Comparison of ENCODE assay signal across 8 cellular contexts in genomic region chr17:7217113-7217987, GRCh38. TPM values are rescaled to one million over a fixed set of nuclear protein-coding genes. Genes with fewer than 3 reads are reported as not detected.
DNase-seq lines count a peak whose midpoint lies in the region; ATAC-seq and TF ChIP-seq lines count a peak whose summit lies in the region.

No MANE protein-coding gene starts in this region.

- peak overlapping the region; percentile 86 for H3K9ac ChIP-seq in muscle layer of colon (ENCODE audit: low read length)

- TF ChIP-seq CTCF in AG09309 (IDR thresholded peaks at IDR 0.05; ENCODE audit: control insufficient read depth, insufficient read depth, low read depth, low read length, missing control alignments), result no peak
- no peak for TF ChIP-seq CTCF in GM23338 (conservative IDR thresholded peaks at IDR 0.05; ENCODE audit: low read depth in 2 of 2)

- H3K9me3 Mint-ChIP-seq in GM23338, result no peaks in the 10 kb centered on the region; the same call in 1 of the 3 replicates
- no peaks in the 10 kb centered on the region for H3K9me3 Mint-ChIP-seq in effector memory CD8-positive, alpha-beta T cell

- H3K9me2 ChIP-seq in GM23338 (ENCODE audit: insufficient read depth), result no peaks in the 10 kb centered on the region

- H2AFZ ChIP-seq in GM23338, result peak overlapping the region; percentile 96

- H3K4me1 ChIP-seq in GM23338 (ENCODE audit: insufficient read depth) (peaks cover 47% of the 10 kb centered on the region), muscle layer of colon (ENCODE audit: insufficient read depth, low read length) (peaks cover 60% of the 10 kb centered on the region)

- peaks cover 57% of the 10 kb centered on the region for H3K4me1 Mint-ChIP-seq in GM23338
- peaks cover 36 to 53% of the 10 kb centered on the region in 2 donors for H3K4me1 Mint-ChIP-seq in effector memory CD8-positive, alpha-beta T cell (ENCODE audit: low read depth in 2 of 2)

- H3K27me3 ChIP-seq in GM23338 (ENCODE audit: insufficient read depth) (no peaks in the 10 kb centered on the region), muscle layer of colon (ENCODE audit: control insufficient read depth in 1 of 2, insufficient read depth in 2 of 2, low read length in 2 of 2) (no peaks in the 10 kb centered on the region)

- H3K36me3 ChIP-seq in GM23338 (ENCODE audit: insufficient read depth), result no peaks in the 10 kb centered on the region
- H3K36me3 ChIP-seq in muscle layer of colon (ENCODE audit: insufficient read depth, low read length), result peaks cover 10% of the 10 kb centered on the region

- no peak for DNase-seq in AG09309 (ENCODE audit: low read depth)
- peak; percentile 89 for DNase-seq in GM23338 (ENCODE audit: low spot score)
- DNase-seq in SKM-1 (lab: John Stamatoyannopoulos, UW; ENCODE audit: unreplicated experiment), result peak; percentile 3
- DNase-seq in effector memory CD8-positive, alpha-beta T cell, result no peak

- peak overlapping the region; percentile 95 for H3K4me2 ChIP-seq in GM23338

- peak overlapping the region; percentile 80 for H3K4me3 ChIP-seq in AG09309 (ENCODE audit: control insufficient read depth, low read depth, low read length)
- peak overlapping the region; percentile 73 for H3K4me3 ChIP-seq in GM23338
- peak overlapping the region; percentile 66 to 79 for H3K4me3 ChIP-seq in muscle layer of colon (ENCODE audit: low read depth in 1 of 2, low read length in 2 of 2)

- H3K9me3 ChIP-seq in muscle layer of colon (ENCODE audit: low read length), result no peaks in the 10 kb centered on the region

- peaks cover 51% of the 10 kb centered on the region for H3K27me3 Mint-ChIP-seq in GM23338 (ENCODE audit: insufficient read depth, low read depth, poor library complexity)
- H3K27me3 Mint-ChIP-seq in effector memory CD8-positive, alpha-beta T cell, result peaks cover 0 to 2% of the 10 kb centered on the region in 2 donors

- H3K36me3 Mint-ChIP-seq in GM23338 (ENCODE audit: low read depth), result peaks cover 23% of the 10 kb centered on the region
- peaks cover 25% of the 10 kb centered on the region for H3K36me3 Mint-ChIP-seq in effector memory CD8-positive, alpha-beta T cell (ENCODE audit: insufficient read depth)

- H3K4me3 Mint-ChIP-seq in GM23338, result peak overlapping the region; percentile 91
- H3K4me3 Mint-ChIP-seq in effector memory CD8-positive, alpha-beta T cell, result peak overlapping the region in 1 of 2 donors; percentile 36

- no peak overlapping the region for H3K27ac ChIP-seq in GM23338 (ENCODE audit: low read depth)
- H3K27ac ChIP-seq in muscle layer of colon (ENCODE audit: low read depth, low read length), result peak overlapping the region; percentile 83

- peaks cover 23% of the 10 kb centered on the region for H3K79me2 ChIP-seq in GM23338 (replicated peaks; ENCODE audit: insufficient read depth)

- H4K20me1 ChIP-seq in GM23338 (replicated peaks; ENCODE audit: insufficient read depth), result peaks cover 7% of the 10 kb centered on the region; the same call in 1 of the 2 replicates

- peak overlapping the region; percentile 85 for H3K27ac Mint-ChIP-seq in GM23338
- peak overlapping the region; percentile 75 to 100 for H3K27ac Mint-ChIP-seq in effector memory CD8-positive, alpha-beta T cell

- no peak for ATAC-seq in GM23338
- no peak for ATAC-seq in effector memory CD8-positive, alpha-beta T cell (replicated peaks)
- no peak for ATAC-seq in HG02973 (IDR thresholded peaks at IDR 0.05; ENCODE audit: unreplicated experiment)
- no peak for ATAC-seq in GM19463 (IDR thresholded peaks at IDR 0.05; ENCODE audit: unreplicated experiment)
- ATAC-seq in GM19395 (IDR thresholded peaks at IDR 0.05; ENCODE audit: unreplicated experiment), result no peak

- peaks cover 14% of the 10 kb centered on the region for H3F3A ChIP-seq in GM23338 (replicated peaks; ENCODE audit: low read depth)

TF ChIP-seq in GM23338, 12 proteins besides CTCF, POLR2A, EP300 and RAD21 (continues in another document):
- TF ChIP-seq STAT1 (IDR thresholded peaks at IDR 0.05; ENCODE audit: unreplicated experiment), result no peak
- TF ChIP-seq REST (IDR thresholded peaks at IDR 0.05; ENCODE audit: unreplicated experiment), result no peak

RNA-seq across cellular contexts. Expression of gene DLG4, which starts 2.3 kb away (rescaled TPM):
- total RNA-seq in GM23338 (2014; rRNA removed; shearing (Covaris generic)), result 28.7 and 31.0 TPM in 2 replicates
- polyA plus RNA-seq in GM23338 (2016; fragmentation: Nextera tagmentation; extraction: Ambion mirVana), result 7.7 and 11.1 TPM in 2 replicates

RNA-seq across cellular contexts. Expression of gene ACADVL, which starts 2.4 kb away (rescaled TPM):
- total RNA-seq in GM23338 (2014; rRNA removed; shearing (Covaris generic)), result 108 and 152 TPM in 2 replicates
- 139 and 156 TPM in 2 replicates for polyA plus RNA-seq in GM23338 (2016; fragmentation: Nextera tagmentation; extraction: Ambion mirVana)

RNA-seq across cellular contexts. Expression of gene DVL2, which starts 17.0 kb away (rescaled TPM):
- 53.9 and 80.6 TPM in 2 replicates for total RNA-seq in GM23338 (2014; rRNA removed; shearing (Covaris generic))
- polyA plus RNA-seq in GM23338 (2016; fragmentation: Nextera tagmentation; extraction: Ambion mirVana), result 17.6 and 19.7 TPM in 2 replicates

RNA-seq across cellular contexts. Expression of gene PHF23, which starts 21.9 kb away (rescaled TPM):
- 33.2 and 51.0 TPM in 2 replicates for total RNA-seq in GM23338 (2014; rRNA removed; shearing (Covaris generic))
- polyA plus RNA-seq in GM23338 (2016; fragmentation: Nextera tagmentation; extraction: Ambion mirVana), result 35.4 and 36.6 TPM in 2 replicates

RNA-seq across cellular contexts. Expression of gene GABARAP, which starts 24.9 kb away (rescaled TPM):
- total RNA-seq in GM23338 (2014; rRNA removed; shearing (Covaris generic)), result 88.8 and 128 TPM in 2 replicates
- 497 and 520 TPM in 2 replicates for polyA plus RNA-seq in GM23338 (2016; fragmentation: Nextera tagmentation; extraction: Ambion mirVana)

Comparison
In these comparisons a context has a peak if more than half of its experiments do, and no peak if none do; other contexts are left out.
1. DNase-seq: peak in GM23338 (single experiment) and SKM-1 (single experiment); none in AG09309 (single experiment) and effector memory CD8-positive, alpha-beta T cell (0 of 3).
2. Peak in every context shown above with its lines, with median percentiles within 50 percentile points of each other: H3K4me3 ChIP-seq.